Comparison of ENCODE assay signal across 13 cellular contexts in the genomic region with DNA sequence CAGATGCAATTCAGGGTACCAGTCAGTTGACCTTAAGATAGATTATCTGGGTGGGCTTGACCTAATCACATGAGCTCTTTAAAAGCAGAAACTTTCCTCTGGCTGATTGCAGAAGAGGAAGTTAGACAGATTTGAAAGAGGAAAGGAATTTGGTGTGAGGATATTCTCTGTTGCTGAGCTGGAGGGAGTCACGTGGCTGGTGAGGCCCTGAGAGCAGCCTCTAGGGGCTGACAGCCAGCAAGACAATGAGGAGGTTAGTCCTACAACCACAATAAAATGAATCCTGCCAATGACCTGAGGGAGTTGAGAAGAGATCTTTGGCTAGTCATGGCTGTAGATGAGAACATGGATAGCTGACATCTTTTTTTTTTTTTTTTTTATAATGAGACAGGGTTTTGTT.
DNase-seq lines count a peak whose midpoint lies in the region; ATAC-seq and TF ChIP-seq lines count a peak whose summit lies in the region.
"Had no signal": no experiment of that assay in that cellular context is flagged by ENCODE, and none has a peak within 500 bp of the region (broad histone marks: within the 10 kb centered on the region; RNA-seq: fewer than 3 reads in every experiment).

No MANE protein-coding gene starts in this region.

- H3K4me2 ChIP-seq in mammary epithelial cell (ENCODE audit: insufficient read depth, low read depth, low read length) = no peak overlapping the region
- H3K4me2 ChIP-seq: A549 had no signal

- no peaks in the 10 kb centered on the region for H3K36me3 Mint-ChIP-seq in MCF 10A (ENCODE audit: insufficient read depth, unreplicated experiment)
- no peaks in the 10 kb centered on the region for H3K36me3 Mint-ChIP-seq in stimulated activated naive B cell treated with anti-CD40 and anti-IgM and Interleukin-4, amounts not matched to agents 10 μg/mL and 1 μg/mL and 100 μg/mL, for 72 hours
- no peaks in the 10 kb centered on the region for H3K36me3 Mint-ChIP-seq in T-helper 2 cell treated with Interferon-gamma antibody and Interleukin-4, amounts not matched to agents 5 μg/mL and 100 μg/mL, for 36 hours (ENCODE audit: low read depth)

- no peak overlapping the region for H3K4me3 Mint-ChIP-seq in MCF 10A (ENCODE audit: unreplicated experiment)
- no peak overlapping the region for H3K4me3 Mint-ChIP-seq in stimulated activated naive B cell treated with anti-CD40 and anti-IgM and Interleukin-4, amounts not matched to agents 10 μg/mL and 1 μg/mL and 100 μg/mL, for 72 hours
- H3K4me3 Mint-ChIP-seq in T-helper 2 cell treated with Interferon-gamma antibody and Interleukin-4, amounts not matched to agents 5 μg/mL and 100 μg/mL, for 36 hours = no peak overlapping the region
- H3K4me3 Mint-ChIP-seq: activated B cell treated with CpG ODN at 0.5 μM for 24 hours; activated T-cell treated with anti-CD3 and anti-CD28 coated beads, Interleukin-2, amount 50 U/mL, for 4 hours had no signal

- CTCF ChIA-PET in mammary epithelial cell (lab: Charles Lee; ENCODE audit: low non-redundant PET) (no interaction called here), MCF 10A (lab: Yijun Ruan, JAX) (interaction anchor here (0.6 to 0.7 kb wide), 4 partner anchors 160 to 1650 kb away, joined by 3 read pairs; no protein-coding TSS in a partner anchor)

- no peaks in the 10 kb centered on the region for H3K4me1 Mint-ChIP-seq in MCF 10A (ENCODE audit: insufficient read depth, unreplicated experiment)
- H3K4me1 Mint-ChIP-seq in stimulated activated naive B cell treated with anti-CD40 and anti-IgM and Interleukin-4, amounts not matched to agents 10 μg/mL and 1 μg/mL and 100 μg/mL, for 72 hours = peaks cover 0 to 3% of the 10 kb centered on the region in 2 donors
- H3K4me1 Mint-ChIP-seq in T-helper 2 cell treated with Interferon-gamma antibody and Interleukin-4, amounts not matched to agents 5 μg/mL and 100 μg/mL, for 36 hours (ENCODE audit: low read depth) = no peaks in the 10 kb centered on the region
- H3K4me1 Mint-ChIP-seq: activated B cell treated with CpG ODN at 0.5 μM for 24 hours had no signal

- no peaks in the 10 kb centered on the region for H3K9me3 ChIP-seq in mammary epithelial cell (replicated peaks; ENCODE audit: insufficient read depth, low read length)
- H3K9me3 ChIP-seq: A549 had no signal

- no peaks in the 10 kb centered on the region for H3K9me3 Mint-ChIP-seq in MCF 10A (ENCODE audit: unreplicated experiment)
- H3K9me3 Mint-ChIP-seq in stimulated activated naive B cell treated with anti-CD40 and anti-IgM and Interleukin-4, amounts not matched to agents 10 μg/mL and 1 μg/mL and 100 μg/mL, for 72 hours = no peaks in the 10 kb centered on the region
- no peaks in the 10 kb centered on the region for H3K9me3 Mint-ChIP-seq in T-helper 2 cell treated with Interferon-gamma antibody and Interleukin-4, amounts not matched to agents 5 μg/mL and 100 μg/mL, for 36 hours
- H3K9me3 Mint-ChIP-seq: activated T-cell treated with anti-CD3 and anti-CD28 coated beads, Interleukin-2, amount 50 U/mL, for 4 hours had no signal

- H4K20me1 ChIP-seq in mammary epithelial cell (ENCODE audit: insufficient read depth, low read length) = no peaks in the 10 kb centered on the region

- POLR2A ChIA-PET in MCF 10A (lab: Yijun Ruan, JAX) = no interaction called here

- H3K4me3 ChIP-seq in mammary epithelial cell (replicated peaks in 1 of 3; ENCODE audit: insufficient read depth in 1 of 3, low read depth in 2 of 3, low read length in 3 of 3) = no peak overlapping the region
- H3K4me3 ChIP-seq in brain microvascular endothelial cell (ENCODE audit: low read depth, low read length) = no peak overlapping the region
- H3K4me3 ChIP-seq: A549 had no signal

- H3K9ac ChIP-seq in mammary epithelial cell (ENCODE audit: insufficient read depth, low read length) = no peak overlapping the region

- H3K27ac Mint-ChIP-seq in MCF 10A (ENCODE audit: low read depth, unreplicated experiment) = no peak overlapping the region
- no peak overlapping the region for H3K27ac Mint-ChIP-seq in stimulated activated naive B cell treated with anti-CD40 and anti-IgM and Interleukin-4, amounts not matched to agents 10 μg/mL and 1 μg/mL and 100 μg/mL, for 72 hours
- H3K27ac Mint-ChIP-seq in T-helper 2 cell treated with Interferon-gamma antibody and Interleukin-4, amounts not matched to agents 5 μg/mL and 100 μg/mL, for 36 hours = no peak overlapping the region
- H3K27ac Mint-ChIP-seq: activated B cell treated with CpG ODN at 0.5 μM for 24 hours had no signal

- BruUV-seq in mammary epithelial cell (replicated peaks; lab: Mats Ljungman, UMichigan) (no TSS peak), MCF 10A (replicated peaks; lab: Mats Ljungman, UMichigan) (no TSS peak)

- 10% methylated on average over 1 of the region's 1 CpG for WGBS in mammary epithelial cell (ENCODE audit: low coverage, missing lambda C conversion rate)

- peak; percentile 46 to 47 for ATAC-seq in stimulated activated naive B cell treated with anti-CD40 and anti-IgM and Interleukin-4, amounts not matched to agents 10 μg/mL and 1 μg/mL and 100 μg/mL, for 72 hours (replicated peaks)
- ATAC-seq: A549; activated T-cell treated with anti-CD3 and anti-CD28 coated beads, Interleukin-2, amount 50 U/mL, for 4 hours had no signal

- H2AFZ ChIP-seq in mammary epithelial cell (ENCODE audit: low read depth, low read length) = no peak overlapping the region

- intact Hi-C loops in mammary epithelial cell (cut with micrococcal nuclease) (no loop called here), MCF 10A (cut with micrococcal nuclease) (no loop called here)

- no peak overlapping the region for H3K27ac ChIP-seq in mammary epithelial cell (ENCODE audit: insufficient read depth, low read depth, low read length)
- H3K27ac ChIP-seq in brain microvascular endothelial cell = no peak overlapping the region
- H3K27ac ChIP-seq: A549, epithelial cell of prostate had no signal

- DNase-seq in mammary epithelial cell (peak; percentile 5), MCF 10A (ENCODE audit: unreplicated experiment) (no peak), MV-4-11 (lab: John Stamatoyannopoulos, UW) (peak; percentile 77), brain microvascular endothelial cell (peak; percentile 22), hypothalamus (lab: John Stamatoyannopoulos, UW) (no peak)
- no peak for DNase-seq in stimulated activated naive B cell treated with anti-CD40 and anti-IgM and Interleukin-4, amounts not matched to agents 10 μg/mL and 1 μg/mL and 100 μg/mL, for 72 hours
- DNase-seq in stimulated activated CD4-positive, alpha-beta T cell treated with anti-CD3 and anti-CD28 coated beads, Interleukin-2, amount 100 ng/mL, for 48 hours = no peak
- no peak for DNase-seq in T-helper 2 cell treated with Interferon-gamma antibody and Interleukin-4, amounts not matched to agents 5 μg/mL and 100 μg/mL, for 36 hours (ENCODE audit: low spot score)
- DNase-seq: activated B cell treated with CpG ODN at 0.5 μM for 24 hours; activated T-cell treated with anti-CD3 and anti-CD28 coated beads, Interleukin-2, amount 50 U/mL, for 4 hours; retina had no signal

- in situ Hi-C loops in mammary epithelial cell (cut with MboI; ENCODE audit: low sequenced_read_pairs in 2 of 2) = loop anchor here in 1 of 2 donors (25.0 kb wide), 1 partner anchor 293 kb away; no protein-coding TSS in a partner anchor
- in situ Hi-C loops in brain microvascular endothelial cell (cut with HindIII; ENCODE audit: low pct_ligation_motif_present, low sequenced_read_pairs) = no loop called here

- H3K27me3 ChIP-seq in mammary epithelial cell (ENCODE audit: insufficient read depth, low read length) = no peaks in the 10 kb centered on the region
- no peaks in the 10 kb centered on the region for H3K27me3 ChIP-seq in brain microvascular endothelial cell (replicated peaks)

- dilution Hi-C loops in mammary epithelial cell (cut with HindIII; ENCODE audit: low sequenced_read_pairs) = no loop called here

- H3K79me2 ChIP-seq in mammary epithelial cell (ENCODE audit: insufficient read depth, low read length) = no peaks in the 10 kb centered on the region

- H3K36me3 ChIP-seq in mammary epithelial cell (ENCODE audit: insufficient read depth, low read length) (no peaks in the 10 kb centered on the region), brain microvascular endothelial cell (replicated peaks) (no peaks in the 10 kb centered on the region)

- TF ChIP-seq CTCF in mammary epithelial cell (conservative IDR thresholded peaks at IDR 0.05 in 1 of 2, IDR thresholded peaks at IDR 0.05 in 1 of 2; ENCODE audit: extremely low read depth in 1 of 2, insufficient read depth in 1 of 2, low read depth in 1 of 2, low read length in 2 of 2) (no peak), MCF 10A (IDR thresholded peaks at IDR 0.05; ENCODE audit: unreplicated experiment) (no peak), brain microvascular endothelial cell (IDR thresholded peaks at IDR 0.05; ENCODE audit: low read depth, low read length, missing control alignments) (peak; percentile 16)

- H3K4me1 ChIP-seq in mammary epithelial cell (ENCODE audit: insufficient read depth, low read length) = no peaks in the 10 kb centered on the region
- H3K4me1 ChIP-seq: A549 had no signal

- H3K27me3 Mint-ChIP-seq in MCF 10A (ENCODE audit: insufficient read depth, unreplicated experiment) = peaks cover 72% of the 10 kb centered on the region
- H3K27me3 Mint-ChIP-seq in stimulated activated naive B cell treated with anti-CD40 and anti-IgM and Interleukin-4, amounts not matched to agents 10 μg/mL and 1 μg/mL and 100 μg/mL, for 72 hours = peaks cover 0 to 13% of the 10 kb centered on the region in 2 donors
- H3K27me3 Mint-ChIP-seq in T-helper 2 cell treated with Interferon-gamma antibody and Interleukin-4, amounts not matched to agents 5 μg/mL and 100 μg/mL, for 36 hours (ENCODE audit: low read depth) = no peaks in the 10 kb centered on the region
- H3K27me3 Mint-ChIP-seq: activated B cell treated with CpG ODN at 0.5 μM for 24 hours had no signal

Comparison
In these comparisons a context has a peak if more than half of its experiments do, and no peak if none do; other contexts are left out.
1. DNase-seq: peak in mammary epithelial cell (single experiment), MV-4-11 (single experiment) and brain microvascular endothelial cell (single experiment); none in MCF 10A (single experiment), stimulated activated naive B cell treated with anti-CD40 and anti-IgM and Interleukin-4, amounts not matched to agents 10 μg/mL and 1 μg/mL and 100 μg/mL, for 72 hours (single experiment), hypothalamus (0 of 51), stimulated activated CD4-positive, alpha-beta T cell treated with anti-CD3 and anti-CD28 coated beads, Interleukin-2, amount 100 ng/mL, for 48 hours (0 of 2) and T-helper 2 cell treated with Interferon-gamma antibody and Interleukin-4, amounts not matched to agents 5 μg/mL and 100 μg/mL, for 36 hours (single experiment).